In genomic region chr9:113479150-113479761, GRCh38 we compare ENCODE assay signal across 13 cellular contexts. TPM values are rescaled to one million over a fixed set of nuclear protein-coding genes. Genes with fewer than 3 reads are reported as not detected.
DNase-seq lines count a peak whose midpoint lies in the region; ATAC-seq lines count a peak whose summit lies in the region.
"Had no signal": no experiment of that assay in that cellular context is flagged by ENCODE, and none has a peak within 500 bp of the region (broad histone marks: within the 10 kb centered on the region; RNA-seq: fewer than 3 reads in every experiment).

No MANE protein-coding gene starts in this region.

- no peaks in the 10 kb centered on the region for H3K36me3 Mint-ChIP-seq in activated naive CD8-positive, alpha-beta T cell treated with anti-CD3 and anti-CD28 coated beads for 36 hours

- H3K27ac Mint-ChIP-seq in activated naive CD8-positive, alpha-beta T cell treated with anti-CD3 and anti-CD28 coated beads for 36 hours, result no peak overlapping the region

- DNase-seq in activated CD4-positive, alpha-beta T cell treated with anti-CD3 and anti-CD28 coated beads for 48 hours, result peak; percentile 51
- no peak for DNase-seq in activated CD4-positive, alpha-beta T cell treated with anti-CD3 and anti-CD28 coated beads, Interleukin-2, amount 50 U/mL, for 1 hour
- peak; percentile 62 for DNase-seq in M059J (ENCODE audit: low read depth)
- DNase-seq in activated naive CD8-positive, alpha-beta T cell treated with anti-CD3 and anti-CD28 coated beads for 36 hours, result peak; percentile 52
- DNase-seq in stimulated activated CD8-positive, alpha-beta memory T cell treated with anti-CD3 and anti-CD28 coated beads, Interleukin-12 subunit alpha, Interleukin-12 subunit beta, amount 100 ng/mL, for 4 hours (ENCODE audit: low read depth), result peak; percentile 9
- no peak for DNase-seq in DMS114 treated with DMSO at 0.1 percent for 48 hours (lab: John Stamatoyannopoulos, UW; ENCODE audit: unreplicated experiment)
- no peak for DNase-seq in NCI-H2171 (lab: John Stamatoyannopoulos, UW)
- DNase-seq: activated T-cell treated with anti-CD3 and anti-CD28 coated beads, Interleukin-2, amount 50 U/mL, for 4 hours; kidney; NCI-H1417 treated with DMSO at 0.1 percent for 48 hours; NCI-H526 treated with DMSO at 0.1 percent for 48 hours had no signal

- H3K4me1 Mint-ChIP-seq in activated naive CD8-positive, alpha-beta T cell treated with anti-CD3 and anti-CD28 coated beads for 36 hours, result peaks cover 18% of the 10 kb centered on the region

- no peaks in the 10 kb centered on the region for H3K9me3 Mint-ChIP-seq in activated naive CD8-positive, alpha-beta T cell treated with anti-CD3 and anti-CD28 coated beads for 36 hours
- H3K9me3 Mint-ChIP-seq: activated T-cell treated with anti-CD3 and anti-CD28 coated beads, Interleukin-2, amount 50 U/mL, for 4 hours had no signal

- no peak overlapping the region for H3K4me3 Mint-ChIP-seq in activated naive CD8-positive, alpha-beta T cell treated with anti-CD3 and anti-CD28 coated beads for 36 hours
- H3K4me3 Mint-ChIP-seq: activated T-cell treated with anti-CD3 and anti-CD28 coated beads, Interleukin-2, amount 50 U/mL, for 4 hours had no signal

- no peak for ATAC-seq in GM18502 (IDR thresholded peaks at IDR 0.05; ENCODE audit: poor library complexity, unreplicated experiment)
- ATAC-seq: gastroesophageal sphincter had no signal

- H3K27me3 Mint-ChIP-seq in activated naive CD8-positive, alpha-beta T cell treated with anti-CD3 and anti-CD28 coated beads for 36 hours, result peaks cover 3% of the 10 kb centered on the region

RNA-seq across cellular contexts. Expression of gene RGS3, which starts 15.7 kb away (rescaled TPM):
- total RNA-seq in M059J (2014; rRNA removed; shearing (Covaris generic)), result 84.9 and 137 TPM in 2 replicates
- 10 to 100 TPM; 61.7 to 65.0 TPM for total RNA-seq in activated naive CD8-positive, alpha-beta T cell treated with anti-CD3 and anti-CD28 coated beads for 36 hours

Comparison
In these comparisons a context has a peak if more than half of its experiments do, and no peak if none do; other contexts are left out.
1. DNase-seq: peak in activated CD4-positive, alpha-beta T cell treated with anti-CD3 and anti-CD28 coated beads for 48 hours (single experiment), M059J (single experiment), activated naive CD8-positive, alpha-beta T cell treated with anti-CD3 and anti-CD28 coated beads for 36 hours (single experiment) and stimulated activated CD8-positive, alpha-beta memory T cell treated with anti-CD3 and anti-CD28 coated beads, Interleukin-12 subunit alpha, Interleukin-12 subunit beta, amount 100 ng/mL, for 4 hours (single experiment); none in activated CD4-positive, alpha-beta T cell treated with anti-CD3 and anti-CD28 coated beads, Interleukin-2, amount 50 U/mL, for 1 hour (single experiment), DMS114 treated with DMSO at 0.1 percent for 48 hours (single experiment) and NCI-H2171 (single experiment).